ENCODE assay signal across 9 cellular contexts in genomic region chr19:2281265-2282061, GRCh38. TPM values are rescaled to one million over a fixed set of nuclear protein-coding genes. Genes with fewer than 3 reads are reported as not detected.
A peak's percentile ranks its signal among the peaks of the same experiment; 100 is the strongest.
DNase-seq lines count a peak whose midpoint lies in the region; ATAC-seq and TF ChIP-seq lines count a peak whose summit lies in the region.
"Not testable (repeated sequence)": the region's sequence is repeated elsewhere in the genome, so short reads cannot be mapped to it uniquely, and the experiment has no call there.
"Had no signal": no experiment of that assay in that cellular context is flagged by ENCODE, and none has a peak within 500 bp of the region (broad histone marks: within the 10 kb centered on the region; RNA-seq: fewer than 3 reads in every experiment).

No MANE protein-coding gene starts in this region.

- H3K36me3 ChIP-seq in CD4-positive, alpha-beta memory T cell (ENCODE audit: insufficient read depth, low read length); heart left ventricle; suprapubic skin: not testable (repeated sequence)

- H3K4me3 Mint-ChIP-seq in CD4-positive, alpha-beta memory T cell, result peak overlapping the region in 5 of 8 donors; percentile 38 to 69 (median 54)
- peak overlapping the region in 2 of 4 donors; percentile 71 to 86 for H3K4me3 Mint-ChIP-seq in IgD-negative memory B cell
- peak overlapping the region; percentile 35 for H3K4me3 Mint-ChIP-seq in activated T-cell treated with anti-CD3 and anti-CD28 coated beads, Interleukin-2, amount 50 U/mL, for 24 hours
- peak overlapping the region; percentile 64 for H3K4me3 Mint-ChIP-seq in chondrocyte (ENCODE audit: unreplicated experiment)
- peak overlapping the region; percentile 76 for H3K4me3 Mint-ChIP-seq in memory B cell
- peak overlapping the region; percentile 67 for H3K4me3 Mint-ChIP-seq in osteocyte (ENCODE audit: unreplicated experiment)

- H3K9me3 Mint-ChIP-seq in CD4-positive, alpha-beta memory T cell; IgD-negative memory B cell; activated T-cell treated with anti-CD3 and anti-CD28 coated beads, Interleukin-2, amount 50 U/mL, for 24 hours; chondrocyte (ENCODE audit: low read depth); memory B cell; osteocyte (ENCODE audit: unreplicated experiment): not testable (repeated sequence)

- intact Hi-C loops in CD4-positive, alpha-beta memory T cell (cut with micrococcal nuclease), result not testable (repeated sequence)
- intact Hi-C loops in heart left ventricle (cut with DNase I), result loop anchor here in 1 of 10 donors (10.0 kb wide), 1 partner anchor 113 kb away; no protein-coding TSS in a partner anchor

- not testable (repeated sequence) for TF ChIP-seq CTCF in chondrocyte (IDR thresholded peaks at IDR 0.05); heart left ventricle (IDR thresholded peaks at IDR 0.05); osteocyte (IDR thresholded peaks at IDR 0.05); suprapubic skin (IDR thresholded peaks at IDR 0.05)

- H3K36me3 Mint-ChIP-seq in CD4-positive, alpha-beta memory T cell; IgD-negative memory B cell; activated T-cell treated with anti-CD3 and anti-CD28 coated beads, Interleukin-2, amount 50 U/mL, for 24 hours (ENCODE audit: low read depth); chondrocyte (ENCODE audit: low read depth); memory B cell; osteocyte (ENCODE audit: unreplicated experiment): not testable (repeated sequence)

- not testable (repeated sequence) for H3K27ac ChIP-seq in CD4-positive, alpha-beta memory T cell (ENCODE audit: low read depth, low read length); suprapubic skin
- peak overlapping the region in 9 of 12 donors; percentile 10 to 82 (median 57) for H3K27ac ChIP-seq in heart left ventricle

- 18 to 25% (median 19%) methylated on average over 9 to 16 of the region's 16 CpGs for WGBS in heart left ventricle, 4 donors
- WGBS in suprapubic skin, result 61% methylated on average over 4 of the region's 16 CpGs

- DNase-seq in CD4-positive, alpha-beta memory T cell; activated T-cell treated with anti-CD3 and anti-CD28 coated beads, Interleukin-2, amount 50 U/mL, for 24 hours; chondrocyte (ENCODE audit: low spot score); heart left ventricle; memory B cell (ENCODE audit: low spot score in 2 of 2); osteocyte (ENCODE audit: extremely low spot score, unreplicated experiment); suprapubic skin (ENCODE audit: low spot score in 2 of 2): not testable (repeated sequence)

- CTCF ChIA-PET in CD4-positive, alpha-beta memory T cell (lab: Charles Lee; ENCODE audit: partially characterized antibody), result not testable (repeated sequence)

- not testable (repeated sequence) for H3K27me3 Mint-ChIP-seq in CD4-positive, alpha-beta memory T cell; IgD-negative memory B cell; activated T-cell treated with anti-CD3 and anti-CD28 coated beads, Interleukin-2, amount 50 U/mL, for 24 hours; chondrocyte (ENCODE audit: low read depth); memory B cell; osteocyte (ENCODE audit: unreplicated experiment)

- POLR2A ChIA-PET in CD4-positive, alpha-beta memory T cell (lab: Charles Lee; ENCODE audit: partially characterized antibody), result interaction anchor here (0.7 to 1.4 kb wide), 3 partner anchors 10 to 45 kb away, joined by 3 to 8 read pairs (median 4); partner anchors contain the start of gene PLEKHJ1

- TF ChIP-seq EP300 in suprapubic skin (IDR thresholded peaks at IDR 0.05), result not testable (repeated sequence)

- peak in 2 of 4 donors; percentile 26 to 27 for ATAC-seq in heart left ventricle
- not testable (repeated sequence) for ATAC-seq in memory B cell (ENCODE audit: low read depth)

- H3K9me3 ChIP-seq in CD4-positive, alpha-beta memory T cell (ENCODE audit: control insufficient read depth in 1 of 2, low read length in 2 of 2); heart left ventricle; suprapubic skin: not testable (repeated sequence)

- H3K4me3 ChIP-seq in CD4-positive, alpha-beta memory T cell (ENCODE audit: low read length in 2 of 2), result not testable (repeated sequence)
- H3K4me3 ChIP-seq in heart left ventricle (peak overlapping the region in 11 of 12 donors; percentile 22 to 61 (median 48)), suprapubic skin (peak overlapping the region; percentile 42)

- H3K27me3 ChIP-seq in CD4-positive, alpha-beta memory T cell (ENCODE audit: insufficient read depth, low read length); suprapubic skin: not testable (repeated sequence)
- H3K27me3 ChIP-seq in heart left ventricle, result peaks cover 0 to 16% (median 0%) of the 10 kb centered on the region in 9 donors

- peaks cover 5 to 23% (median 16%) of the 10 kb centered on the region in 4 donors for H3K4me1 Mint-ChIP-seq in CD4-positive, alpha-beta memory T cell
- peaks cover 6 to 10% (median 10%) of the 10 kb centered on the region in 3 donors for H3K4me1 Mint-ChIP-seq in IgD-negative memory B cell
- peaks cover 16% of the 10 kb centered on the region for H3K4me1 Mint-ChIP-seq in activated T-cell treated with anti-CD3 and anti-CD28 coated beads, Interleukin-2, amount 50 U/mL, for 24 hours (ENCODE audit: low read depth)
- H3K4me1 Mint-ChIP-seq in chondrocyte (ENCODE audit: low read depth), result peaks cover 16% of the 10 kb centered on the region
- peaks cover 11% of the 10 kb centered on the region for H3K4me1 Mint-ChIP-seq in memory B cell
- H3K4me1 Mint-ChIP-seq in osteocyte (ENCODE audit: unreplicated experiment), result peaks cover 21% of the 10 kb centered on the region

- H3K4me1 ChIP-seq in CD4-positive, alpha-beta memory T cell (ENCODE audit: insufficient read depth, low read length), result peaks cover 13% of the 10 kb centered on the region
- H3K4me1 ChIP-seq in heart left ventricle (peaks cover 0 to 18% (median 10%) of the 10 kb centered on the region in 12 donors), suprapubic skin (peaks cover 19% of the 10 kb centered on the region)

- peak overlapping the region in 2 of 7 donors; percentile 30 to 32 for H3K27ac Mint-ChIP-seq in CD4-positive, alpha-beta memory T cell
- H3K27ac Mint-ChIP-seq in IgD-negative memory B cell (peak overlapping the region; percentile 23 to 85 (median 31)), chondrocyte (ENCODE audit: unreplicated experiment) (peak overlapping the region; percentile 69), memory B cell (peak overlapping the region; percentile 37), osteocyte (ENCODE audit: unreplicated experiment) (peak overlapping the region; percentile 83)
- H3K27ac Mint-ChIP-seq in activated T-cell treated with anti-CD3 and anti-CD28 coated beads, Interleukin-2, amount 50 U/mL, for 24 hours, result peak overlapping the region; percentile 37

- not testable (repeated sequence) for TF ChIP-seq POLR2A in heart left ventricle (IDR thresholded peaks at IDR 0.05); suprapubic skin (IDR thresholded peaks at IDR 0.05)

RNA-seq across cellular contexts. Expression of gene PEAK3, which starts 0.5 kb away (rescaled TPM):
- total RNA-seq in CD4-positive, alpha-beta memory T cell, result under 1 TPM in 1 of 2 experiments, not detected in 1; 0.11 TPM
- under 1 TPM; 0.07 TPM for polyA plus RNA-seq in CD4-positive, alpha-beta memory T cell
- 0.26 TPM for polyA plus RNA-seq in IgD-negative memory B cell
- 0.31 to 0.50 TPM (median 0.38 TPM) in 3 replicates for total RNA-seq in chondrocyte
- 1 to 10 TPM in 2 of 9 donors, under 1 TPM in 7; 0.11 to 1.6 (median 0.48) TPM for total RNA-seq in heart left ventricle
- under 1 TPM; 0.21 to 0.23 TPM for polyA plus RNA-seq in heart left ventricle
- 0.44 and 0.51 TPM in 2 replicates for total RNA-seq in osteocyte
- 1 to 10 TPM in 1 of 4 donors, under 1 TPM in 1, not detected in 2; 0.55 to 1.4 TPM for total RNA-seq in suprapubic skin

RNA-seq across cellular contexts. Expression of gene JSRP1, which starts 25.2 kb away (rescaled TPM):
- 1 to 10 TPM; 1.3 to 1.5 TPM for total RNA-seq in CD4-positive, alpha-beta memory T cell
- polyA plus RNA-seq in CD4-positive, alpha-beta memory T cell, result 1 to 10 TPM; 1.1 to 1.7 TPM
- 4.3 TPM for polyA plus RNA-seq in IgD-negative memory B cell
- total RNA-seq in chondrocyte, result 0.42 to 0.51 TPM in 2 of 3 replicates, not detected in the other
- under 1 TPM in 1 of 9 donors, not detected in 8; 0.25 TPM for total RNA-seq in heart left ventricle
- under 1 TPM in 1 of 2 donors, not detected in 1; 0.34 TPM for polyA plus RNA-seq in heart left ventricle
- not detected in 2 replicates for total RNA-seq in osteocyte
- total RNA-seq in suprapubic skin, result not detected
- total RNA-seq: subcutaneous adipose tissue had no signal

RNA-seq across cellular contexts. Expression of gene LINGO3, which starts 26.5 kb away (rescaled TPM):
- total RNA-seq in CD4-positive, alpha-beta memory T cell, result under 1 TPM; 0.73 to 0.75 TPM
- polyA plus RNA-seq in CD4-positive, alpha-beta memory T cell, result 1 to 10 TPM in 1 of 2 donors, under 1 TPM in 1; 0.46 to 7.1 TPM
- polyA plus RNA-seq in IgD-negative memory B cell (14.7 TPM), heart left ventricle (not detected)
- total RNA-seq in chondrocyte (0.15 to 0.48 TPM in 2 of 3 replicates, not detected in the other), heart left ventricle (under 1 TPM in 1 of 9 donors, not detected in 8; 0.50 TPM), osteocyte (0.37 and 0.54 TPM in 2 replicates), suprapubic skin (not detected)
- total RNA-seq: subcutaneous adipose tissue had no signal

RNA-seq across cellular contexts. Expression of gene AMH, which starts 32.3 kb away (rescaled TPM):
- 10 to 100 TPM in 1 of 2 experiments, 1 to 10 TPM in 1; 7.5 to 12.7 TPM for total RNA-seq in CD4-positive, alpha-beta memory T cell
- polyA plus RNA-seq in CD4-positive, alpha-beta memory T cell, result not detected
- polyA plus RNA-seq in IgD-negative memory B cell (0.15 TPM), heart left ventricle (1 to 10 TPM in 1 of 2 donors, under 1 TPM in 1; 0.10 to 1.1 TPM)
- total RNA-seq in chondrocyte (10.2 to 18.8 TPM (median 10.8 TPM) in 3 replicates), heart left ventricle (under 1 TPM in 5 of 9 donors, not detected in 4; 0.32 to 0.81 (median 0.57) TPM), osteocyte (14.3 and 16.4 TPM in 2 replicates), suprapubic skin (1 to 10 TPM; 1.7 to 4.3 (median 3.0) TPM)

RNA-seq across cellular contexts. Expression of gene SF3A2, which starts 44.8 kb away (rescaled TPM):
- total RNA-seq in CD4-positive, alpha-beta memory T cell, result 100 to 1,000 TPM; 140 to 141 TPM
- polyA plus RNA-seq in CD4-positive, alpha-beta memory T cell, result 10 to 100 TPM in 1 of 2 donors, 1 to 10 TPM in 1; 8.3 to 37.8 TPM
- polyA plus RNA-seq in IgD-negative memory B cell (37.8 TPM), heart left ventricle (10 to 100 TPM; 22.7 to 29.5 TPM)
- total RNA-seq in chondrocyte (71.2 to 81.5 TPM (median 74.9 TPM) in 3 replicates), heart left ventricle (10 to 100 TPM; 19.2 to 43.9 (median 28.6) TPM), osteocyte (101 and 102 TPM in 2 replicates), suprapubic skin (100 to 1,000 TPM in 1 of 4 donors, 10 to 100 TPM in 3; 48.0 to 103 (median 64.8) TPM)
